Comparison of ENCODE assay signal across 12 cellular contexts in the genomic region with DNA sequence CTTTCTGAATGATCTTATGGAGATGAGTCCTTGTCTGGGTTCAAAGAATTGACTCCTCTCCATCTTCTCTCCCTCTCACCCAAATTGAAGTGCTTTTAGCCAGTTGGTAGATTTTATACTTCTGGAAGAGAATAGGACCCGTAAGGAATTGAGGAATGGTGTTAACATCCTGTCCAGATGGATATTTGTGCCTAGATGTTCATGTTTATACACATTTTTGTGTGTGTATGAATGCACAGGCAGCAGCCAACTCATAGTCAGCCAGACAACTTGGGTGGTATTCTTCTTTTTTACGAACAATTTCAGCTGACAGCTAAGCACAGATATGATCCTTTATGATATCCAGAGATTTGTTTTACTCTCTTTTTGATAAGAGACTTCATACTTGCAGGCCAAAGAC.
"Had no signal": no experiment of that assay in that cellular context is flagged by ENCODE, and none has a peak within 500 bp of the region (broad histone marks: within the 10 kb centered on the region; RNA-seq: fewer than 3 reads in every experiment).

No MANE protein-coding gene starts in this region.

- H3K27me3 ChIP-seq: adrenal gland, breast epithelium, ovary, thyroid gland, uterus had no signal

- ATAC-seq: activated T-helper 17 cell treated with anti-CD3 and anti-CD28 coated beads, Interleukin-2, amount 50 U/mL, for 72 hours; left lobe of liver; natural killer cell treated with Interleukin-12 subunit alpha and Interleukin-12 subunit beta and Interleukin-15 and Interleukin-18, amount 100 ng/mL, for 72 hours had no signal

- H3K27ac ChIP-seq: adrenal gland, breast epithelium, ovary, skin epidermis, thyroid gland, uterus had no signal

- DNase-seq: activated CD4-positive, alpha-beta T cell treated with anti-CD3 and anti-CD28 coated beads, Interleukin-2, amount 10 ng/mL, durations not matched to agents 7 days and 5 days; activated naive CD4-positive, alpha-beta T cell treated with anti-CD3 and anti-CD28 coated beads, Interleukin-2, amount 50 U/mL, for 16 hours; activated T-cell treated with anti-CD3 and anti-CD28 coated beads for 4 hours; adrenal gland; ovary; thyroid gland; uterus had no signal

- H3K9me3 ChIP-seq: adrenal gland, breast epithelium, ovary, thyroid gland, uterus had no signal

- H3K36me3 ChIP-seq: adrenal gland, breast epithelium, ovary, thyroid gland, uterus had no signal

- H3K4me1 ChIP-seq: breast epithelium had no signal

- H3K4me3 ChIP-seq: adrenal gland, breast epithelium, ovary, skin epidermis, thyroid gland, uterus had no signal
